8 cellular contexts compared by ENCODE assay signal in genomic region chr9:128947423-128948310, GRCh38. TPM values are rescaled to one million over a fixed set of nuclear protein-coding genes. Genes with fewer than 3 reads are reported as not detected.
A peak's percentile ranks its signal among the peaks of the same experiment; 100 is the strongest.
DNase-seq lines count a peak whose midpoint lies in the region; ATAC-seq, FAIRE-seq and TF ChIP-seq lines count a peak whose summit lies in the region.

Gene DOLK (minus strand): TSS chr9:128947603. CDS start chr9:128947303, 300 bp downstream.
A gene with protein sequence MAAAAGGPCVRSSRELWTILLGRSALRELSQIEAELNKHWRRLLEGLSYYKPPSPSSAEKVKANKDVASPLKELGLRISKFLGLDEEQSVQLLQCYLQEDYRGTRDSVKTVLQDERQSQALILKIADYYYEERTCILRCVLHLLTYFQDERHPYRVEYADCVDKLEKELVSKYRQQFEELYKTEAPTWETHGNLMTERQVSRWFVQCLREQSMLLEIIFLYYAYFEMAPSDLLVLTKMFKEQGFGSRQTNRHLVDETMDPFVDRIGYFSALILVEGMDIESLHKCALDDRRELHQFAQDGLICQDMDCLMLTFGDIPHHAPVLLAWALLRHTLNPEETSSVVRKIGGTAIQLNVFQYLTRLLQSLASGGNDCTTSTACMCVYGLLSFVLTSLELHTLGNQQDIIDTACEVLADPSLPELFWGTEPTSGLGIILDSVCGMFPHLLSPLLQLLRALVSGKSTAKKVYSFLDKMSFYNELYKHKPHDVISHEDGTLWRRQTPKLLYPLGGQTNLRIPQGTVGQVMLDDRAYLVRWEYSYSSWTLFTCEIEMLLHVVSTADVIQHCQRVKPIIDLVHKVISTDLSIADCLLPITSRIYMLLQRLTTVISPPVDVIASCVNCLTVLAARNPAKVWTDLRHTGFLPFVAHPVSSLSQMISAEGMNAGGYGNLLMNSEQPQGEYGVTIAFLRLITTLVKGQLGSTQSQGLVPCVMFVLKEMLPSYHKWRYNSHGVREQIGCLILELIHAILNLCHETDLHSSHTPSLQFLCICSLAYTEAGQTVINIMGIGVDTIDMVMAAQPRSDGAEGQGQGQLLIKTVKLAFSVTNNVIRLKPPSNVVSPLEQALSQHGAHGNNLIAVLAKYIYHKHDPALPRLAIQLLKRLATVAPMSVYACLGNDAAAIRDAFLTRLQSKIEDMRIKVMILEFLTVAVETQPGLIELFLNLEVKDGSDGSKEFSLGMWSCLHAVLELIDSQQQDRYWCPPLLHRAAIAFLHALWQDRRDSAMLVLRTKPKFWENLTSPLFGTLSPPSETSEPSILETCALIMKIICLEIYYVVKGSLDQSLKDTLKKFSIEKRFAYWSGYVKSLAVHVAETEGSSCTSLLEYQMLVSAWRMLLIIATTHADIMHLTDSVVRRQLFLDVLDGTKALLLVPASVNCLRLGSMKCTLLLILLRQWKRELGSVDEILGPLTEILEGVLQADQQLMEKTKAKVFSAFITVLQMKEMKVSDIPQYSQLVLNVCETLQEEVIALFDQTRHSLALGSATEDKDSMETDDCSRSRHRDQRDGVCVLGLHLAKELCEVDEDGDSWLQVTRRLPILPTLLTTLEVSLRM (N-terminal part only) (plus strand): TSS chr9:128947699. CDS start chr9:128947720, 21 bp downstream.

- ATAC-seq in GM19328 (IDR thresholded peaks at IDR 0.05; ENCODE audit: unreplicated experiment) (peak; percentile 74), HG03469 (IDR thresholded peaks at IDR 0.05; ENCODE audit: unreplicated experiment) (peak; percentile 54), HepG2 (peak; percentile 82)

- H3K4me1 Mint-ChIP-seq in dendritic cell treated with granulocyte-macrophage colony-stimulating factor and Interleukin-4, amounts not matched to agents 40 ng/mL and 50 ng/mL, for 4 days (ENCODE audit: low read depth), result peaks cover 20% of the 10 kb centered on the region

- H3K36me3 Mint-ChIP-seq in dendritic cell treated with granulocyte-macrophage colony-stimulating factor and Interleukin-4, amounts not matched to agents 40 ng/mL and 50 ng/mL, for 4 days (ENCODE audit: low read depth), result peaks cover 61% of the 10 kb centered on the region

- intact Hi-C loops in dendritic cell treated with granulocyte-macrophage colony-stimulating factor and Interleukin-4, amounts not matched to agents 40 ng/mL and 50 ng/mL, for 4 days (cut with micrococcal nuclease), result loop anchor here (10.0 kb wide), 1 partner anchor 63 kb away; the partner anchor contains the start of genes KYAT1 and LRRC8A
- intact Hi-C loops in HepG2 (cut with micrococcal nuclease; ENCODE audit: unreplicated experiment), result no loop called here

- H3K27ac Mint-ChIP-seq in dendritic cell treated with granulocyte-macrophage colony-stimulating factor and Interleukin-4, amounts not matched to agents 40 ng/mL and 50 ng/mL, for 4 days, result peak within 1 kb of the TSS; percentile 90

- peak within 1 kb of the TSS; percentile 80 for H3K27ac ChIP-seq in HepG2 (ENCODE audit: extremely low read length, insufficient read depth, low read length)

- BruUV-seq in HepG2 (replicated peaks; lab: Mats Ljungman, UMichigan), result TSS peak; percentile 79

- peak within 1 kb of the TSS; percentile 96 for H3K9ac ChIP-seq in HepG2 (ENCODE audit: insufficient read depth, low read depth, low read length)

- TF ChIP-seq POLR2A in HepG2 (IDR thresholded peaks at IDR 0.05; ENCODE audit: insufficient read depth in 1 of 2, low read depth in 2 of 2, low read length in 2 of 2), result peak; percentile 74 to 95

- CTCF ChIA-PET in HepG2 (lab: Yijun Ruan, JAX; ENCODE audit: low intra/inter-chr PET ratio, low total read pairs), result no interaction called here

- no peak within 1 kb of the TSS for H2AFZ ChIP-seq in HepG2 (ENCODE audit: low read length)

- DNase-seq in C1 segment of cervical spinal cord (lab: John Stamatoyannopoulos, UW) (peak; percentile 69 to 97 (median 90)), NCI-H748 (lab: John Stamatoyannopoulos, UW; ENCODE audit: unreplicated experiment) (peak; percentile 93), HepG2 (ENCODE audit: low spot score) (peak; percentile 79)
- peak; percentile 99 to 100 for DNase-seq in activated CD4-positive, alpha-beta T cell treated with anti-CD3 and anti-CD28 coated beads, Interleukin-2, amount 50 U/mL, for 24 hours (ENCODE audit: low read depth in 1 of 2, low spot score in 1 of 2)
- peak; percentile 100 for DNase-seq in stimulated activated CD4-positive, alpha-beta T cell treated with anti-CD3 and anti-CD28 coated beads, Interleukin-2, amount 100 ng/mL, for 48 hours

- peaks cover 1 to 2% of the 10 kb centered on the region in 2 experiments; a peak in 3 of 5 replicates for H3K36me3 ChIP-seq in HepG2 (replicated peaks in 1 of 2; ENCODE audit: control insufficient read depth in 1 of 2, insufficient read depth in 2 of 2, low read length in 2 of 2)

- WGBS in HepG2 (ENCODE audit: low lambda C conversion rate), result 1% methylated on average over 68 of the region's 95 CpGs

- no peak for FAIRE-seq in HepG2 (lab: Jason Lieb, UNC)

- peak; percentile 3; the same call in 1 of the 2 replicates for TF ChIP-seq CTCF in HepG2 (CRISPR knock-in tag; IDR thresholded peaks at IDR 0.05)

- POLR2A ChIA-PET in HepG2 (lab: Yijun Ruan, JAX), result interaction anchor here (0.5 to 1.7 kb wide), 7 partner anchors 13 to 678 kb away, joined by 3 to 4 read pairs (median 3); partner anchors contain the start of gene SPOUT1

- H3K4me3 Mint-ChIP-seq in dendritic cell treated with granulocyte-macrophage colony-stimulating factor and Interleukin-4, amounts not matched to agents 40 ng/mL and 50 ng/mL, for 4 days, result peak within 1 kb of the TSS; percentile 94

- peaks cover 67% of the 10 kb centered on the region for H3K4me1 ChIP-seq in HepG2 (ENCODE audit: insufficient read depth, low read length)

- TF ChIP-seq EP300 in HepG2 (IDR thresholded peaks at IDR 0.05; ENCODE audit: low read depth in 2 of 2, low read length in 2 of 2) (no peak), HepG2 (CRISPR knock-in tag; IDR thresholded peaks at IDR 0.05; ENCODE audit: borderline replicate concordance) (peak; percentile 40; the same call in 1 of the 2 replicates)

- peaks cover 27% of the 10 kb centered on the region for H3K79me2 ChIP-seq in HepG2 (ENCODE audit: insufficient read depth, low read length)

- TF ChIP-seq RAD21 in HepG2 (CRISPR knock-in tag; IDR thresholded peaks at IDR 0.05), result peak; percentile 53; the same call in 1 of the 2 replicates

- no peaks in the 10 kb centered on the region for H3K9me3 Mint-ChIP-seq in dendritic cell treated with granulocyte-macrophage colony-stimulating factor and Interleukin-4, amounts not matched to agents 40 ng/mL and 50 ng/mL, for 4 days

- in situ Hi-C loops in HepG2 (cut with HindIII; ENCODE audit: extremely low pct_ligation_motif_present, low pct_unique_long_range_greater_than_20kb), result no loop called here

- H3K4me3 ChIP-seq in HepG2 (replicated peaks in 1 of 3; ENCODE audit: insufficient read depth in 1 of 3, low read depth in 2 of 3, low read length in 3 of 3), result peak within 1 kb of the TSS; percentile 91 to 100 (median 99)

- H3K9me3 ChIP-seq in HepG2 (ENCODE audit: low read length), result no peaks in the 10 kb centered on the region

- H3K27me3 Mint-ChIP-seq in dendritic cell treated with granulocyte-macrophage colony-stimulating factor and Interleukin-4, amounts not matched to agents 40 ng/mL and 50 ng/mL, for 4 days, result no peaks in the 10 kb centered on the region

- H4K20me1 ChIP-seq in HepG2 (ENCODE audit: insufficient read depth, low read length), result no peaks in the 10 kb centered on the region

- H3K4me2 ChIP-seq in HepG2 (ENCODE audit: low read depth, low read length), result peak within 1 kb of the TSS; percentile 97

- H3K27me3 ChIP-seq in HepG2 (ENCODE audit: control insufficient read depth in 1 of 2, insufficient read depth in 2 of 2, low read length in 2 of 2), result no peaks in the 10 kb centered on the region; a peak in 1 of 5 replicates

RNA-seq across cellular contexts. Expression of gene DOLK, which starts in this region (rescaled TPM):
- 10.3 and 18.7 TPM in 2 replicates for total RNA-seq in HepG2 (2016; rRNA removed; fragmentation: Illumina TruSeq; extraction: Trizol)
- total RNA-seq in HepG2 (2016; cell fraction: cytosol; rRNA removed; fragmentation: Illumina TruSeq; extraction: Trizol; ENCODE audit: low read depth), result 3.1 and 3.7 TPM in 2 replicates
- total RNA-seq in HepG2 (2016; cell fraction: insoluble cytoplasmic fraction; rRNA removed; fragmentation: Illumina TruSeq; extraction: Trizol), result 11.0 and 19.4 TPM in 2 replicates
- total RNA-seq in HepG2 (2016; cell fraction: membrane; rRNA removed; fragmentation: Illumina TruSeq; extraction: Trizol), result 7.5 and 9.2 TPM in 2 replicates
- 18.0 and 18.2 TPM in 2 replicates for total RNA-seq in HepG2 (2016; cell fraction: nucleus; rRNA removed; fragmentation: Illumina TruSeq; extraction: Trizol)
- 15.4 and 19.2 TPM in 2 replicates for polyA plus RNA-seq in HepG2 (2011; rRNA removed)
- 20.0 and 23.0 TPM in 2 replicates for polyA plus RNA-seq in HepG2 (2011; cell fraction: cytosol; rRNA removed)
- 7.1 TPM in 2 replicates for polyA plus RNA-seq in HepG2 (2011; cell fraction: nucleus; rRNA removed)
- polyA plus RNA-seq in HepG2 (2012), result 10.1 and 10.3 TPM in 2 replicates
- 2.6 and 4.0 TPM in 2 replicates for polyA plus RNA-seq in HepG2 (2016; cell fraction: cytosol; fragmentation: Illumina TruSeq; extraction: Trizol; ENCODE audit: low read depth)
- polyA plus RNA-seq in HepG2 (2016; cell fraction: insoluble cytoplasmic fraction; fragmentation: Illumina TruSeq; extraction: Trizol; ENCODE audit: low read depth), result 10.6 and 11.1 TPM in 2 replicates
- 5.2 and 6.9 TPM in 2 replicates for polyA plus RNA-seq in HepG2 (2016; cell fraction: membrane; fragmentation: Illumina TruSeq; extraction: Trizol; ENCODE audit: low read depth)
- 23.1 and 24.2 TPM in 2 replicates for polyA plus RNA-seq in HepG2 (2016; cell fraction: nucleus; fragmentation: Illumina TruSeq; extraction: Trizol; ENCODE audit: insufficient read depth, low read depth)
- polyA minus RNA-seq in HepG2 (2011; rRNA and poly(A)+ RNA removed; ENCODE audit: low replicate concordance), result 61.1 and 98.9 TPM in 2 replicates
- polyA minus RNA-seq in HepG2 (2011; cell fraction: cytosol; rRNA and poly(A)+ RNA removed), result 10.9 and 12.8 TPM in 2 replicates
- 16.7 and 17.8 TPM in 2 replicates for polyA minus RNA-seq in HepG2 (2011; cell fraction: nucleus; rRNA and poly(A)+ RNA removed)

RNA-seq across cellular contexts. Expression of the second gene that starts in this region (rescaled TPM):
- 38.5 and 54.1 TPM in 2 replicates for total RNA-seq in HepG2 (2016; rRNA removed; fragmentation: Illumina TruSeq; extraction: Trizol)
- 8.2 and 12.6 TPM in 2 replicates for total RNA-seq in HepG2 (2016; cell fraction: cytosol; rRNA removed; fragmentation: Illumina TruSeq; extraction: Trizol; ENCODE audit: low read depth)
- total RNA-seq in HepG2 (2016; cell fraction: insoluble cytoplasmic fraction; rRNA removed; fragmentation: Illumina TruSeq; extraction: Trizol), result 35.5 and 47.1 TPM in 2 replicates
- 10.3 and 12.4 TPM in 2 replicates for total RNA-seq in HepG2 (2016; cell fraction: membrane; rRNA removed; fragmentation: Illumina TruSeq; extraction: Trizol)
- 52.4 and 56.0 TPM in 2 replicates for total RNA-seq in HepG2 (2016; cell fraction: nucleus; rRNA removed; fragmentation: Illumina TruSeq; extraction: Trizol)
- polyA plus RNA-seq in HepG2 (2011; rRNA removed), result 28.0 and 31.5 TPM in 2 replicates
- 30.7 and 31.2 TPM in 2 replicates for polyA plus RNA-seq in HepG2 (2011; cell fraction: cytosol; rRNA removed)
- polyA plus RNA-seq in HepG2 (2011; cell fraction: nucleus; rRNA removed), result 80.5 and 92.3 TPM in 2 replicates
- polyA plus RNA-seq in HepG2 (2012), result 31.1 and 32.6 TPM in 2 replicates
- polyA plus RNA-seq in HepG2 (2016; cell fraction: cytosol; fragmentation: Illumina TruSeq; extraction: Trizol; ENCODE audit: low read depth), result 1.6 and 2.1 TPM in 2 replicates
- polyA plus RNA-seq in HepG2 (2016; cell fraction: insoluble cytoplasmic fraction; fragmentation: Illumina TruSeq; extraction: Trizol; ENCODE audit: low read depth), result 27.2 and 38.0 TPM in 2 replicates
- polyA plus RNA-seq in HepG2 (2016; cell fraction: membrane; fragmentation: Illumina TruSeq; extraction: Trizol; ENCODE audit: low read depth), result 3.8 and 4.7 TPM in 2 replicates
- 55.8 and 60.8 TPM in 2 replicates for polyA plus RNA-seq in HepG2 (2016; cell fraction: nucleus; fragmentation: Illumina TruSeq; extraction: Trizol; ENCODE audit: insufficient read depth, low read depth)
- polyA minus RNA-seq in HepG2 (2011; rRNA and poly(A)+ RNA removed; ENCODE audit: low replicate concordance), result 177 and 560 TPM in 2 replicates
- 51.6 and 71.1 TPM in 2 replicates for polyA minus RNA-seq in HepG2 (2011; cell fraction: cytosol; rRNA and poly(A)+ RNA removed)
- 71.8 and 93.1 TPM in 2 replicates for polyA minus RNA-seq in HepG2 (2011; cell fraction: nucleus; rRNA and poly(A)+ RNA removed)

Comparison
In these comparisons a context has a peak if more than half of its experiments do, and no peak if none do; other contexts are left out.
1. Peak in every context shown above with its lines: DNase-seq, ATAC-seq, H3K4me3 ChIP-seq and H3K27ac ChIP-seq.